Comparison of ENCODE assay signal across 1 cellular context in genomic region chr18:45589559-45590041, GRCh38.
TF ChIP-seq lines count a peak whose summit lies in the region.

No MANE protein-coding gene starts in this region.

TF ChIP-seq in IMR-90, 13 proteins besides CTCF, POLR2A, EP300 and RAD21 (continued from another document):
- no peak for TF ChIP-seq FOS (IDR thresholded peaks at IDR 0.05; ENCODE audit: low read depth, low read length)
- no peak for TF ChIP-seq MAFK (IDR thresholded peaks at IDR 0.05; ENCODE audit: low read depth, low read length)
- TF ChIP-seq CHD1 (IDR thresholded peaks at IDR 0.05; ENCODE audit: low read depth, low read length): no peak
- TF ChIP-seq ELK1 (IDR thresholded peaks at IDR 0.05; ENCODE audit: borderline replicate concordance, low read depth, low read length): no peak
